Comparison of ENCODE assay signal across 12 cellular contexts in genomic region chr20:54133434-54134427, GRCh38. TPM values are rescaled to one million over a fixed set of nuclear protein-coding genes. Genes with fewer than 3 reads are reported as not detected.
DNase-seq lines count a peak whose midpoint lies in the region; ATAC-seq and TF ChIP-seq lines count a peak whose summit lies in the region.
"Had no signal": no experiment of that assay in that cellular context is flagged by ENCODE, and none has a peak within 500 bp of the region (broad histone marks: within the 10 kb centered on the region; RNA-seq: fewer than 3 reads in every experiment).

No MANE protein-coding gene starts in this region.

- no peaks in the 10 kb centered on the region for H3K27me3 ChIP-seq in PC-3 (ENCODE audit: low read length)
- H3K27me3 ChIP-seq in smooth muscle cell (ENCODE audit: low read depth): no peaks in the 10 kb centered on the region
- H3K27me3 ChIP-seq in A673 (replicated peaks; ENCODE audit: insufficient read depth, low read depth, low read length, poor library complexity): no peaks in the 10 kb centered on the region

- peaks cover 25% of the 10 kb centered on the region for H3F3A ChIP-seq in PC-3 (ENCODE audit: low read length, unreplicated experiment)
- peaks cover 21% of the 10 kb centered on the region for H3F3A ChIP-seq in smooth muscle cell (ENCODE audit: low read depth)

- H4K20me1 ChIP-seq in PC-3 (ENCODE audit: low read length) (no peaks in the 10 kb centered on the region), smooth muscle cell (ENCODE audit: low read depth) (no peaks in the 10 kb centered on the region)

- H2AFZ ChIP-seq in PC-3 (ENCODE audit: low read length) (peak overlapping the region; percentile 44), smooth muscle cell (ENCODE audit: low read depth) (peak overlapping the region; percentile 63)

- POLR2A ChIA-PET in PC-3 (lab: Charles Lee; ENCODE audit: unreplicated experiment) (no interaction called here), A673 (lab: Charles Lee; ENCODE audit: low non-redundant PET) (interaction anchor here (0.7 kb wide), 1 partner anchor 867 kb away, joined by 3 read pairs; no protein-coding TSS in a partner anchor)

- no peaks in the 10 kb centered on the region for H3K9me3 ChIP-seq in PC-3 (ENCODE audit: low read length)
- no peaks in the 10 kb centered on the region for H3K9me3 ChIP-seq in smooth muscle cell (replicated peaks; ENCODE audit: low read depth)
- H3K9me3 ChIP-seq in A673 (ENCODE audit: low read depth, low read length, poor library complexity, severe bottlenecking): no peaks in the 10 kb centered on the region

- H3K9me2 ChIP-seq in PC-3 (replicated peaks; ENCODE audit: low read length): no peaks in the 10 kb centered on the region

- DNase-seq in PC-3: peak; percentile 91
- peak; percentile 24 for DNase-seq in globus pallidus (ENCODE audit: low spot score)
- no peak for DNase-seq in smooth muscle cell (lab: John Stamatoyannopoulos, UW; ENCODE audit: unreplicated experiment)
- no peak for DNase-seq in SHP77 (lab: John Stamatoyannopoulos, UW)
- DNase-seq in NAMALWA (ENCODE audit: low spot score): no peak
- no peak for DNase-seq in A673 (ENCODE audit: low spot score)
- DNase-seq: activated CD4-positive, alpha-beta T cell treated with anti-CD3 and anti-CD28 coated beads, Interleukin-2, amount 50 U/mL, for 1 hour; hippocampal formation; KBM-7 had no signal

- H3K27ac ChIP-seq in PC-3 (ENCODE audit: low read length) (peak overlapping the region; percentile 91), smooth muscle cell (ENCODE audit: low read depth) (peak overlapping the region; percentile 94), A673 (ENCODE audit: low read depth, low read length, poor library complexity, severe bottlenecking) (no peak overlapping the region)

- H3K36me3 ChIP-seq in PC-3 (ENCODE audit: low read depth, low read length) (no peaks in the 10 kb centered on the region), smooth muscle cell (ENCODE audit: low read depth) (no peaks in the 10 kb centered on the region), A673 (ENCODE audit: insufficient read depth, low read length, poor library complexity, severe bottlenecking) (no peaks in the 10 kb centered on the region)

- H3K4me1 ChIP-seq in PC-3 (ENCODE audit: insufficient read depth, low read length): peaks cover 41% of the 10 kb centered on the region
- peaks cover 20% of the 10 kb centered on the region for H3K4me1 ChIP-seq in smooth muscle cell (ENCODE audit: low read depth)
- peaks cover 14% of the 10 kb centered on the region for H3K4me1 ChIP-seq in A673 (ENCODE audit: insufficient read depth, low read length, poor library complexity, severe bottlenecking)

- H3K9ac ChIP-seq in PC-3 (ENCODE audit: low read length): peak overlapping the region; percentile 61
- peak overlapping the region; percentile 62 for H3K9ac ChIP-seq in smooth muscle cell (ENCODE audit: low read depth)

- TF ChIP-seq CTCF in PC-3 (conservative IDR thresholded peaks at IDR 0.05; ENCODE audit: low read depth, low read length) (no peak), smooth muscle cell (IDR thresholded peaks at IDR 0.05; ENCODE audit: borderline replicate concordance, insufficient read depth, poor library complexity, severe bottlenecking) (no peak), A673 (conservative IDR thresholded peaks at IDR 0.05; ENCODE audit: low read depth, low read length) (no peak)

- ATAC-seq in GM18907 (IDR thresholded peaks at IDR 0.05; ENCODE audit: unreplicated experiment): peak; percentile 80
- peak; percentile 74 for ATAC-seq in PC-3
- ATAC-seq in HG03025 (IDR thresholded peaks at IDR 0.05; ENCODE audit: low FRiP score, unreplicated experiment): no peak

- H3K79me2 ChIP-seq in PC-3 (ENCODE audit: low read length) (no peaks in the 10 kb centered on the region), smooth muscle cell (ENCODE audit: low read depth) (no peaks in the 10 kb centered on the region)

- intact Hi-C loops in PC-3 (cut with micrococcal nuclease) (loop anchor here (2.0 kb wide), 1 partner anchor 67 kb away; no protein-coding TSS in a partner anchor), A673 (cut with micrococcal nuclease; ENCODE audit: unreplicated experiment) (no loop called here)

- H3K4me2 ChIP-seq in PC-3 (ENCODE audit: low read length) (peak overlapping the region; percentile 74), smooth muscle cell (peak overlapping the region; percentile 75)

- no TSS peak for BruUV-seq in PC-3 (replicated peaks; lab: Mats Ljungman, UMichigan)
- BruUV-seq in A673 (replicated peaks; lab: Mats Ljungman, UMichigan): no TSS peak

- WGBS in smooth muscle cell (ENCODE audit: low lambda C conversion rate): 65% methylated on average over 6 of the region's 6 CpGs

- H3K4me3 ChIP-seq in PC-3 (ENCODE audit: low read length) (peak overlapping the region; percentile 34), smooth muscle cell (no peak overlapping the region), A673 (ENCODE audit: low read depth, low read length, poor library complexity, severe bottlenecking) (no peak overlapping the region)

- CTCF ChIA-PET in PC-3 (lab: Charles Lee): interaction anchor here (0.5 to 1.3 kb wide), 3 partner anchors 66 to 193 kb away, joined by 3 to 7 read pairs (median 5); no protein-coding TSS in a partner anchor
- CTCF ChIA-PET in A673 (lab: Charles Lee): interaction anchor here (0.5 kb wide), 1 partner anchor 1866 kb away, joined by 5 read pairs; no protein-coding TSS in a partner anchor

RNA-seq across cellular contexts. Expression of gene CYP24A1, which starts 40.1 kb away (rescaled TPM):
- 0.81 and 1.2 TPM in 2 replicates for total RNA-seq in PC-3 (2014; rRNA removed)
- total RNA-seq in smooth muscle cell: 18.0 and 23.6 TPM in 2 replicates
- polyA plus RNA-seq in smooth muscle cell: 0.70 and 2.9 TPM in 2 replicates
- 0.33 and 0.56 TPM in 2 replicates for total RNA-seq in A673 (2021)
- total RNA-seq: pulmonary artery endothelial cell had no signal

Comparison
In these comparisons a context has a peak if more than half of its experiments do, and no peak if none do; other contexts are left out.
1. DNase-seq: peak in PC-3 (single experiment) and globus pallidus (single experiment); none in smooth muscle cell (single experiment), SHP77 (0 of 2), NAMALWA (single experiment) and A673 (single experiment).